ENCODE assay signal across 8 cellular contexts in genomic region chr6:82246802-82247633, GRCh38. TPM values are rescaled to one million over a fixed set of nuclear protein-coding genes. Genes with fewer than 3 reads are reported as not detected.
A peak's percentile ranks its signal among the peaks of the same experiment; 100 is the strongest.
DNase-seq lines count a peak whose midpoint lies in the region; ATAC-seq lines count a peak whose summit lies in the region.

No MANE protein-coding gene starts in this region.

- peak overlapping the region; percentile 88 for H3K27ac ChIP-seq in CD4-positive, alpha-beta memory T cell (ENCODE audit: low read depth, low read length)

- no peaks in the 10 kb centered on the region for H3K27me3 ChIP-seq in CD4-positive, alpha-beta memory T cell (ENCODE audit: insufficient read depth, low read length)

- H3K36me3 ChIP-seq in CD4-positive, alpha-beta memory T cell (ENCODE audit: insufficient read depth, low read length): no peaks in the 10 kb centered on the region

- intact Hi-C loops in CD4-positive, alpha-beta memory T cell (cut with micrococcal nuclease): loop anchor here (1.0 to 5.0 kb wide), 2 partner anchors 495 to 820 kb away; partner anchors contain the start of genes DOP1A and TENT5A
- intact Hi-C loops in Right ventricle myocardium inferior (cut with DNase I): loop anchor here (2.0 to 5.0 kb wide), 2 partner anchors 820 to 946 kb away; partner anchors contain the start of genes DOP1A, PGM3, RWDD2A and UBE3D

- H3K36me3 Mint-ChIP-seq in CD4-positive, alpha-beta memory T cell: peaks cover 4 to 15% of the 10 kb centered on the region in 2 donors
- H3K36me3 Mint-ChIP-seq in activated naive CD8-positive, alpha-beta T cell: peaks cover 5% of the 10 kb centered on the region

- POLR2A ChIA-PET in CD4-positive, alpha-beta memory T cell (lab: Charles Lee; ENCODE audit: partially characterized antibody): interaction anchor here (1.1 to 1.7 kb wide), 3 partner anchors 820 to 947 kb away, joined by 3 to 7 read pairs (median 7); partner anchors contain the start of genes DOP1A, PGM3 and RWDD2A

- no peaks in the 10 kb centered on the region for H3K9me3 ChIP-seq in CD4-positive, alpha-beta memory T cell (ENCODE audit: control insufficient read depth in 1 of 2, low read length in 2 of 2)

- peak overlapping the region; percentile 95 to 99 (median 98) for H3K27ac Mint-ChIP-seq in CD4-positive, alpha-beta memory T cell
- peak overlapping the region; percentile 94 for H3K27ac Mint-ChIP-seq in activated naive CD8-positive, alpha-beta T cell

- peaks cover 29 to 59% (median 43%) of the 10 kb centered on the region in 4 donors for H3K4me1 Mint-ChIP-seq in CD4-positive, alpha-beta memory T cell
- peaks cover 47% of the 10 kb centered on the region for H3K4me1 Mint-ChIP-seq in activated naive CD8-positive, alpha-beta T cell (ENCODE audit: low read depth)

- H3K27me3 Mint-ChIP-seq in CD4-positive, alpha-beta memory T cell: no peaks in the 10 kb centered on the region
- no peaks in the 10 kb centered on the region for H3K27me3 Mint-ChIP-seq in activated naive CD8-positive, alpha-beta T cell

- H3K4me3 ChIP-seq in CD4-positive, alpha-beta memory T cell (ENCODE audit: low read length in 2 of 2): peak overlapping the region; percentile 52 to 91

- CTCF ChIA-PET in CD4-positive, alpha-beta memory T cell (lab: Charles Lee; ENCODE audit: partially characterized antibody): interaction anchor here (1.2 to 2.6 kb wide), 3 partner anchors 20 to 820 kb away, joined by 4 to 34 read pairs (median 5); partner anchors contain the start of genes DOP1A and UBE3D

- peaks cover 46% of the 10 kb centered on the region for H3K4me1 ChIP-seq in CD4-positive, alpha-beta memory T cell (ENCODE audit: insufficient read depth, low read length)

- ATAC-seq in GM18858 (IDR thresholded peaks at IDR 0.05; ENCODE audit: unreplicated experiment) (peak; percentile 28), HG03045 (IDR thresholded peaks at IDR 0.05; ENCODE audit: unreplicated experiment) (peak; percentile 55), Right ventricle myocardium inferior (peak; percentile 72)

- peak overlapping the region; percentile 95 to 99 (median 98) for H3K4me3 Mint-ChIP-seq in CD4-positive, alpha-beta memory T cell
- peak overlapping the region; percentile 99 for H3K4me3 Mint-ChIP-seq in activated naive CD8-positive, alpha-beta T cell

- H3K9me3 Mint-ChIP-seq in CD4-positive, alpha-beta memory T cell: no peaks in the 10 kb centered on the region
- H3K9me3 Mint-ChIP-seq in activated naive CD8-positive, alpha-beta T cell (ENCODE audit: low read depth): no peaks in the 10 kb centered on the region

- DNase-seq in CD4-positive, alpha-beta memory T cell: peak in 1 of 5 donors; percentile 28
- DNase-seq in NCI-H2196 (lab: John Stamatoyannopoulos, UW; ENCODE audit: unreplicated experiment): peak; percentile 47
- DNase-seq in Right ventricle myocardium inferior (ENCODE audit: missing footprints): peak; percentile 82
- DNase-seq in occipital lobe (lab: John Stamatoyannopoulos, UW): peak; percentile 63
- DNase-seq in central memory CD4-positive, alpha-beta T cell: no peak

RNA-seq across cellular contexts. Expression of gene IBTK, which starts 0.5 kb away (rescaled TPM):
- 10 to 100 TPM; 28.9 to 29.5 TPM for total RNA-seq in CD4-positive, alpha-beta memory T cell
- 10 to 100 TPM; 16.4 to 18.8 TPM for polyA plus RNA-seq in CD4-positive, alpha-beta memory T cell
- total RNA-seq in Right ventricle myocardium inferior: 27.6 TPM
- 105 TPM for total RNA-seq in occipital lobe
